In the genomic region with DNA sequence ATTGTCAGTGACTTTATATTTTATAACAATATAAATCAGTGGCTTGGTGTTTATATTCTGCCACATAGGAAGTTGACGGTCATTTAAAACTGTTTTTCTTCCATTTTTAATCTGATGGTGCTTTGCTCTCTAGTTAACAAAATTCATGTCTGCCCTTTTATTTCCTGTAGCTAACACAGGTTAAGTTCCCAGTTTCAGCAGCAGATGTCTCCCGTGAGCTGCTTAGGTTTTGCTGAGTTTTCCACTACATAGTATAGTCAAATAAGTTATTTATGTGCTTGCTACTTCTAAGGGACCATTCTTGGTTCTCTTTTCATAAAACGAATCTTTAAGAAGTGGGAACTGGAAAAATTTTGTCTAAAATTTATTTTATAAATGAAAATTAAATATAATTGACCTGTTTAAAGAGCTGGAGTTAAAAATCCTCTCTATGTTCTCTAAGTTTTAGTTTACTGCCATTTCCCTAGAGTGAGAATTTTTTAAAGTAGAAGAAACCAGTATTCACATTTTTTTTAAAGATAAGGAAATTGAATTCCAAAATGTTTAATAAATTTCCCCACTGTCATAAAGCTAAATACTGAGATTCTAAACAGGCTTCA, we compare ENCODE assay signal across 8 cellular contexts. TPM values are rescaled to one million over a fixed set of nuclear protein-coding genes. Genes with fewer than 3 reads are reported as not detected.
DNase-seq lines count a peak whose midpoint lies in the region; ATAC-seq and TF ChIP-seq lines count a peak whose summit lies in the region.

No MANE protein-coding gene starts in this region.

- H3K4me3 ChIP-seq in brain microvascular endothelial cell (ENCODE audit: low read depth, low read length), result no peak overlapping the region

- H3K4me1 Mint-ChIP-seq in T-helper 2 cell treated with Interferon-gamma antibody and Interleukin-4, amounts not matched to agents 5 μg/mL and 100 μg/mL, for 36 hours (ENCODE audit: low read depth), result peaks cover 9% of the 10 kb centered on the region

- TF ChIP-seq CTCF in brain microvascular endothelial cell (IDR thresholded peaks at IDR 0.05; ENCODE audit: low read depth, low read length, missing control alignments), result peak; percentile 86

- no peak overlapping the region for H3K4me3 Mint-ChIP-seq in T-helper 2 cell treated with Interferon-gamma antibody and Interleukin-4, amounts not matched to agents 5 μg/mL and 100 μg/mL, for 36 hours

- no peaks in the 10 kb centered on the region for H3K27me3 ChIP-seq in brain microvascular endothelial cell (replicated peaks)

- H3K27ac Mint-ChIP-seq in T-helper 2 cell treated with Interferon-gamma antibody and Interleukin-4, amounts not matched to agents 5 μg/mL and 100 μg/mL, for 36 hours, result no peak overlapping the region

- in situ Hi-C loops in brain microvascular endothelial cell (cut with HindIII; ENCODE audit: low pct_ligation_motif_present, low sequenced_read_pairs), result no loop called here

- ATAC-seq in GM21447 (IDR thresholded peaks at IDR 0.05; ENCODE audit: unreplicated experiment), result peak; percentile 72
- no peak for ATAC-seq in GM18517 (IDR thresholded peaks at IDR 0.05; ENCODE audit: unreplicated experiment)

- H3K36me3 Mint-ChIP-seq in T-helper 2 cell treated with Interferon-gamma antibody and Interleukin-4, amounts not matched to agents 5 μg/mL and 100 μg/mL, for 36 hours (ENCODE audit: low read depth), result peaks cover 21% of the 10 kb centered on the region

- DNase-seq in DMS153 (lab: John Stamatoyannopoulos, UW) (peak; percentile 23), LHCN-M2 (ENCODE audit: low read depth) (peak; percentile 73), brain microvascular endothelial cell (peak; percentile 73), inferior parietal cortex (ENCODE audit: extremely low spot score) (peak; percentile 87)
- peak; percentile 38 for DNase-seq in T-helper 2 cell treated with Interferon-gamma antibody and Interleukin-4, amounts not matched to agents 5 μg/mL and 100 μg/mL, for 36 hours (ENCODE audit: low spot score)
- peak; percentile 17 to 35 for DNase-seq in stimulated activated CD4-positive, alpha-beta T cell treated with anti-CD3 and anti-CD28 coated beads, Interleukin-15, amount 100 ng/mL, for 48 hours (ENCODE audit: low read depth in 2 of 2)

- peaks cover 26% of the 10 kb centered on the region for H3K36me3 ChIP-seq in brain microvascular endothelial cell (replicated peaks)

- peaks cover 12% of the 10 kb centered on the region for H3K9me3 Mint-ChIP-seq in T-helper 2 cell treated with Interferon-gamma antibody and Interleukin-4, amounts not matched to agents 5 μg/mL and 100 μg/mL, for 36 hours

- no peaks in the 10 kb centered on the region for H3K27me3 Mint-ChIP-seq in T-helper 2 cell treated with Interferon-gamma antibody and Interleukin-4, amounts not matched to agents 5 μg/mL and 100 μg/mL, for 36 hours (ENCODE audit: low read depth)

- peak overlapping the region; percentile 10 for H3K27ac ChIP-seq in brain microvascular endothelial cell

RNA-seq across cellular contexts. Expression of gene HTR2B, which starts 20.6 kb away (rescaled TPM):
- total RNA-seq in LHCN-M2 (2014; rRNA removed), result 0.13 and 0.52 TPM in 2 replicates
- polyA plus RNA-seq in LHCN-M2 (2012), result 0.18 TPM

RNA-seq across cellular contexts. Expression of gene PSMD1, which starts 47.5 kb away (rescaled TPM):
- 142 and 172 TPM in 2 replicates for total RNA-seq in LHCN-M2 (2014; rRNA removed)
- polyA plus RNA-seq in LHCN-M2 (2012), result 102 TPM

Comparison
In these comparisons a context has a peak if more than half of its experiments do, and no peak if none do; other contexts are left out.
1. DNase-seq: peak in every context shown above with its lines; median percentile 87 in inferior parietal cortex; 73 in LHCN-M2; 73 in brain microvascular endothelial cell; 38 in T-helper 2 cell treated with Interferon-gamma antibody and Interleukin-4, amounts not matched to agents 5 μg/mL and 100 μg/mL, for 36 hours; 26 in stimulated activated CD4-positive, alpha-beta T cell treated with anti-CD3 and anti-CD28 coated beads, Interleukin-15, amount 100 ng/mL, for 48 hours; 23 in DMS153.